8 cellular contexts compared by ENCODE assay signal in the genomic region with DNA sequence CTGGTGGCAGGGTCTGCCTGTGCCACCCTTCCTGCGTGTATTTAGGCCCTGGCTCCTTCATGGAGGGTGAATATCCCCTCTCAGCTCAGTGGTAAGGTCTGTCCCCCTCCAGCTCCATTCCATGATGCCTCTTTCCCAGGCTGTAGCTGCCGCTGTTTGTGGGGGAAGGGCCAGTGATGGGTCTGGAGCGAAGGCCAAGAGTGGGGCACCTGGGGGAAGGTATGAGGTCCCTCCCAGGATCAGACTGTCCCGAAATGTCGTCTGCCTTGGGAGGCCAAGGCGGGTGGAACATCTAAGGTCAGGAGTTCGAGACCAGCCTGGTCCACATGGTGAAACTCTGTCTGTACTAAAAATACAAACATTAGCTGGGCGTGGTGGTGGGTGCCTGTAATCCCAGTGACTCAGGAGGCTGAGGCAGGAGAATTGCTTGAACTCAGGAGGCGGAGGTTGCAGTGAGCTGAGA. TPM values are rescaled to one million over a fixed set of nuclear protein-coding genes. Genes with fewer than 3 reads are reported as not detected.
A peak's percentile ranks its signal among the peaks of the same experiment; 100 is the strongest.
DNase-seq lines count a peak whose midpoint lies in the region; ATAC-seq and TF ChIP-seq lines count a peak whose summit lies in the region.

No MANE protein-coding gene starts in this region.

- H3K27ac ChIP-seq in BLaER1 (no peak overlapping the region), ectodermal cell (ENCODE audit: insufficient read depth, low read depth, low read length, poor library complexity, severe bottlenecking) (no peak overlapping the region)

- H3K4me2 ChIP-seq in BLaER1: peak overlapping the region; percentile 98

- peaks cover 90% of the 10 kb centered on the region for H4K20me1 ChIP-seq in BLaER1

- peaks cover 22% of the 10 kb centered on the region for H3K4me1 Mint-ChIP-seq in nephron

- no peak for ATAC-seq in GM19023 (IDR thresholded peaks at IDR 0.05; ENCODE audit: unreplicated experiment)
- no peak for ATAC-seq in GM18861 (IDR thresholded peaks at IDR 0.05; ENCODE audit: unreplicated experiment)

- H3K36me3 Mint-ChIP-seq in nephron (ENCODE audit: low read depth): peaks cover 5% of the 10 kb centered on the region

- H3K27ac Mint-ChIP-seq in nephron: peak overlapping the region; percentile 25 to 69 (median 63)

- no peak for TF ChIP-seq POLR2A in NB4 (IDR thresholded peaks at IDR 0.05; ENCODE audit: extremely low read depth, insufficient read length)

- DNase-seq in NB4 (ENCODE audit: low read depth): no peak
- DNase-seq in NOMO-1 (lab: John Stamatoyannopoulos, UW; ENCODE audit: unreplicated experiment in 2 of 2): no peak
- no peak for DNase-seq in DMS79 (lab: John Stamatoyannopoulos, UW)

- H3K36me3 ChIP-seq in BLaER1 (peaks cover 27% of the 10 kb centered on the region), ectodermal cell (ENCODE audit: control insufficient read depth, insufficient read depth, low read length) (peaks cover 13% of the 10 kb centered on the region)

- WGBS in ectodermal cell, 2 experiments: 53 to 59% methylated on average over 9 of the region's 9 CpGs

- H3K4me3 Mint-ChIP-seq in nephron: peak overlapping the region; percentile 84 to 87 (median 85)

- H3K9me3 Mint-ChIP-seq in nephron: no peaks in the 10 kb centered on the region

- H3K27me3 Mint-ChIP-seq in nephron (ENCODE audit: low read depth): peaks cover 18% of the 10 kb centered on the region

- peaks cover 63% of the 10 kb centered on the region for H3K4me1 ChIP-seq in BLaER1
- peaks cover 45% of the 10 kb centered on the region for H3K4me1 ChIP-seq in ectodermal cell (ENCODE audit: control insufficient read depth, insufficient read depth, low read length)

- peak overlapping the region; percentile 79 for H3K4me3 ChIP-seq in BLaER1
- peak overlapping the region; percentile 68 for H3K4me3 ChIP-seq in NB4 (ENCODE audit: low read depth, low read length)
- H3K4me3 ChIP-seq in ectodermal cell (ENCODE audit: insufficient read depth, low read depth, low read length): peak overlapping the region; percentile 61

- peak overlapping the region; percentile 81; the same call in 1 of the 2 replicates for H3K9ac ChIP-seq in BLaER1

- H3K27me3 ChIP-seq in BLaER1 (peaks cover 58% of the 10 kb centered on the region), ectodermal cell (ENCODE audit: control insufficient read depth, insufficient read depth, low read length, poor library complexity, severe bottlenecking) (peaks cover 37% of the 10 kb centered on the region)

- TF ChIP-seq CTCF in NB4 (IDR thresholded peaks at IDR 0.05; ENCODE audit: low read depth, low read length) (no peak), nephron (IDR thresholded peaks at IDR 0.05; ENCODE audit: unreplicated experiment in 3 of 3) (no peak)

- H3K9me3 ChIP-seq in BLaER1: no peaks in the 10 kb centered on the region
- no peaks in the 10 kb centered on the region for H3K9me3 ChIP-seq in ectodermal cell (ENCODE audit: control insufficient read depth, low read length)

RNA-seq across cellular contexts. Expression of a gene that starts 1.1 kb away (rescaled TPM):
- 111 TPM for polyA plus RNA-seq in ectodermal cell (2013, experiment 1 of 4)
- 107 TPM for polyA plus RNA-seq in ectodermal cell (2013, experiment 2 of 4)
- polyA plus RNA-seq in ectodermal cell (2013, experiment 3 of 4): 94.8 TPM
- polyA plus RNA-seq in ectodermal cell (2013, experiment 4 of 4): 112 TPM

RNA-seq across cellular contexts. Expression of a gene that starts 6.2 kb away (rescaled TPM):
- polyA plus RNA-seq in ectodermal cell (2013, experiment 1 of 4): 3.5 TPM
- polyA plus RNA-seq in ectodermal cell (2013, experiment 2 of 4): 4.7 TPM
- 5.6 TPM for polyA plus RNA-seq in ectodermal cell (2013, experiment 3 of 4)
- polyA plus RNA-seq in ectodermal cell (2013, experiment 4 of 4): 7.4 TPM

RNA-seq across cellular contexts. Expression of a gene that starts 8.4 kb away (rescaled TPM):
- polyA plus RNA-seq in ectodermal cell (2013, experiment 1 of 4): 105 TPM
- 92.4 TPM for polyA plus RNA-seq in ectodermal cell (2013, experiment 2 of 4)
- polyA plus RNA-seq in ectodermal cell (2013, experiment 3 of 4): 101 TPM
- polyA plus RNA-seq in ectodermal cell (2013, experiment 4 of 4): 111 TPM

RNA-seq across cellular contexts. Expression of a gene that starts 8.8 kb away (rescaled TPM):
- 42.7 TPM for polyA plus RNA-seq in ectodermal cell (2013, experiment 1 of 4)
- polyA plus RNA-seq in ectodermal cell (2013, experiment 2 of 4): 45.5 TPM
- 37.4 TPM for polyA plus RNA-seq in ectodermal cell (2013, experiment 3 of 4)
- 44.4 TPM for polyA plus RNA-seq in ectodermal cell (2013, experiment 4 of 4)

RNA-seq across cellular contexts. Expression of a gene that starts 15.2 kb away (rescaled TPM):
- polyA plus RNA-seq in ectodermal cell (2013, experiment 1 of 4): 38.9 TPM
- 40.3 TPM for polyA plus RNA-seq in ectodermal cell (2013, experiment 2 of 4)
- polyA plus RNA-seq in ectodermal cell (2013, experiment 3 of 4): 26.1 TPM
- 27.2 TPM for polyA plus RNA-seq in ectodermal cell (2013, experiment 4 of 4)
